Comparison of ENCODE assay signal across 21 cellular contexts in the genomic region with DNA sequence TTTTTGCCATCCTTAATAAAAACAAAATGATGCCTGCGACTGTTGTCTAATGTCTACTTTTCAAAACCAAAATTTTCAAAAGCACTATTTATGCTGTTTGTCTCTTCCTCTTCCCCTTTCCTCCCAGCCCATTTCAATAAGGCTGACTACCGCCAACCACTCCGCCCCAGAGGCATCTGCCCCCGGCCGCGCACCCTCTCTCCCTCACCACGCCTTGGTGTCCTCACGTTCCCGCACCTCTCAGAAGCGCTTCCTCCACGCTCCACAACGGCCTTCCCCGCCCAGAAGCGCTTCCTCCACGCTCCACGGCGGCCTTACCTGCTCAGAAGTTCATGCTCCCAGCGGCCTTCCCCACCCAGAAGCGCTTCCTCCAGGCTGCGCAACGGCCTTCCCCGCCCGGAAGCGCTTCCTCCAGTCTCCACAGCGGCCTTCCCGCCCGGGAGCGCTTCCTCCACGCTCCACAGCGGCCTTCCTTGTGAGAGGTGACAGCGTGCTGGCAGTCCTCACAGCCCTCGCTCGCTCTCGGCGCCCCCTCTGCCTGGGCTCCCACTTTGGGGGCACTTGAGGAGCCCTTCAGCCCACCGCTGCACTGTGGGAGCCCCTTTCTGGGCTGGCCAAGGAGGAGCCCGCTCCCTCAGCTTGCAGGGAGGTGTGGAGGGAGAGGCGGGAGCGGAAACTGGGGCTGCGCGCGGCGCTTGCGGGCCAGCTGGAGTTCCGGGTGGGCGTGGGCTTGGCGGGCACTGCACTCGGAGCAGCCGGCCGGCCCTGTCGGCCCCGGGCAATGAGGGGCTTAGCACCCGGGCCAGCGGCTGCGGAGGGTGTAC.
DNase-seq lines count a peak whose midpoint lies in the region; ATAC-seq, FAIRE-seq and TF ChIP-seq lines count a peak whose summit lies in the region.
"Had no signal": no experiment of that assay in that cellular context is flagged by ENCODE, and none has a peak within 500 bp of the region (broad histone marks: within the 10 kb centered on the region; RNA-seq: fewer than 3 reads in every experiment).

No MANE protein-coding gene starts in this region.

- H3K36me3 ChIP-seq in kidney (ENCODE audit: control insufficient read depth in 1 of 2, insufficient read depth in 2 of 2, low read length in 2 of 2) (no peaks in the 10 kb centered on the region), thyroid gland (no peaks in the 10 kb centered on the region)
- H3K36me3 ChIP-seq: adrenal gland, heart left ventricle, lower lobe of right lung had no signal

- H3K27ac ChIP-seq in kidney (ENCODE audit: low read depth in 2 of 2, low read length in 2 of 2) (no peak overlapping the region), thyroid gland (no peak overlapping the region)
- H3K27ac ChIP-seq: A549, adrenal gland, C4-2B, heart left ventricle, lower lobe of right lung had no signal

- POLR2A ChIA-PET in activated CD4-positive, alpha-beta memory T cell treated with anti-CD3 and anti-CD28 coated beads for 36 hours (lab: Charles Lee), result no interaction called here

- no peak for TF ChIP-seq POLR2A in thyroid gland (IDR thresholded peaks at IDR 0.05)

- H3K4me3 ChIP-seq in epithelial cell of esophagus (ENCODE audit: low read length), result peak overlapping the region; percentile 1
- H3K4me3 ChIP-seq in kidney (ENCODE audit: low read length in 2 of 2), result no peak overlapping the region
- no peak overlapping the region for H3K4me3 ChIP-seq in thyroid gland (replicated peaks in 1 of 3)
- H3K4me3 ChIP-seq: A549, adrenal gland, lower lobe of right lung had no signal

- DNase-seq in activated CD8-positive, alpha-beta memory T cell treated with anti-CD3 and anti-CD28 coated beads, Interleukin-2, amount 10 ng/mL, durations not matched to agents 7 days and 5 days, result no peak
- no peak for DNase-seq in activated CD8-positive, alpha-beta memory T cell treated with anti-CD3 and anti-CD28 coated beads, Interleukin-2, amount 50 U/mL, for 4 hours
- DNase-seq in activated CD4-positive, alpha-beta memory T cell treated with anti-CD3 and anti-CD28 coated beads for 36 hours, result no peak
- DNase-seq in epithelial cell of esophagus (ENCODE audit: low read depth) (peak; percentile 10), progenitor cell of endocrine pancreas (ENCODE audit: low spot score, unreplicated experiment) (no peak), kidney (no peak), ACHN (no peak), thyroid gland (no peak)
- DNase-seq: adrenal gland; caudate nucleus; effector CD4-positive, alpha-beta T cell; heart left ventricle; lower lobe of right lung; NCI-H1105 treated with DMSO at 0.1 percent for 48 hours; NCI-H2171 treated with DMSO at 0.1 percent for 48 hours; NCI-H69; stimulated activated CD8-positive, alpha-beta memory T cell treated with anti-CD3 and anti-CD28 coated beads, Interleukin-4, amount 100 ng/mL, for 48 hours had no signal

- no peaks in the 10 kb centered on the region for H3K27me3 Mint-ChIP-seq in activated CD8-positive, alpha-beta memory T cell treated with anti-CD3 and anti-CD28 coated beads, Interleukin-2, amount 10 ng/mL, durations not matched to agents 7 days and 5 days
- H3K27me3 Mint-ChIP-seq in activated CD4-positive, alpha-beta memory T cell treated with anti-CD3 and anti-CD28 coated beads for 36 hours, result no peaks in the 10 kb centered on the region
- no peaks in the 10 kb centered on the region for H3K27me3 Mint-ChIP-seq in progenitor cell of endocrine pancreas

- H3K9me3 ChIP-seq in kidney (ENCODE audit: control insufficient read depth in 1 of 2, low read length in 2 of 2), result no peaks in the 10 kb centered on the region
- no peaks in the 10 kb centered on the region for H3K9me3 ChIP-seq in thyroid gland
- H3K9me3 ChIP-seq: A549, adrenal gland, heart left ventricle, lower lobe of right lung had no signal

- ATAC-seq in activated CD8-positive, alpha-beta memory T cell treated with anti-CD3 and anti-CD28 coated beads, Interleukin-2, amount 10 ng/mL, durations not matched to agents 7 days and 5 days, result peak; percentile 42
- ATAC-seq: A549, heart left ventricle, lower lobe of right lung had no signal

- H3K4me1 Mint-ChIP-seq in activated CD8-positive, alpha-beta memory T cell treated with anti-CD3 and anti-CD28 coated beads, Interleukin-2, amount 10 ng/mL, durations not matched to agents 7 days and 5 days, result no peaks in the 10 kb centered on the region
- H3K4me1 Mint-ChIP-seq in activated CD4-positive, alpha-beta memory T cell treated with anti-CD3 and anti-CD28 coated beads for 36 hours (ENCODE audit: low read depth), result no peaks in the 10 kb centered on the region
- H3K4me1 Mint-ChIP-seq in progenitor cell of endocrine pancreas (ENCODE audit: low read depth), result no peaks in the 10 kb centered on the region

- in situ Hi-C loops in ACHN (cut with HindIII; ENCODE audit: low pct_ligation_motif_present, low pct_unique_long_range_greater_than_20kb, low sequenced_read_pairs), result no loop called here

- no peak for TF ChIP-seq CTCF in epithelial cell of esophagus (IDR thresholded peaks at IDR 0.05; ENCODE audit: insufficient read depth, low read depth, low read length, missing control alignments)
- TF ChIP-seq CTCF in progenitor cell of endocrine pancreas (IDR thresholded peaks at IDR 0.05; ENCODE audit: unreplicated experiment), result no peak
- no peak for TF ChIP-seq CTCF in kidney (IDR thresholded peaks at IDR 0.05; ENCODE audit: borderline replicate concordance, extremely low read depth, insufficient read depth)
- TF ChIP-seq CTCF in thyroid gland (IDR thresholded peaks at IDR 0.05), result no peak

- peak overlapping the region; percentile 72 for H3K4me3 Mint-ChIP-seq in activated CD8-positive, alpha-beta memory T cell treated with anti-CD3 and anti-CD28 coated beads, Interleukin-2, amount 10 ng/mL, durations not matched to agents 7 days and 5 days
- peak overlapping the region; percentile 50 for H3K4me3 Mint-ChIP-seq in activated CD4-positive, alpha-beta memory T cell treated with anti-CD3 and anti-CD28 coated beads for 36 hours
- H3K4me3 Mint-ChIP-seq in progenitor cell of endocrine pancreas (ENCODE audit: low read depth), result peak overlapping the region; percentile 72

- H3K9ac ChIP-seq in kidney (ENCODE audit: low read length in 2 of 2), result no peak overlapping the region

- H3K36me3 Mint-ChIP-seq in activated CD8-positive, alpha-beta memory T cell treated with anti-CD3 and anti-CD28 coated beads, Interleukin-2, amount 10 ng/mL, durations not matched to agents 7 days and 5 days, result no peaks in the 10 kb centered on the region
- H3K36me3 Mint-ChIP-seq in activated CD4-positive, alpha-beta memory T cell treated with anti-CD3 and anti-CD28 coated beads for 36 hours, result no peaks in the 10 kb centered on the region
- no peaks in the 10 kb centered on the region for H3K36me3 Mint-ChIP-seq in progenitor cell of endocrine pancreas (ENCODE audit: insufficient read depth)

- intact Hi-C loops in activated CD4-positive, alpha-beta memory T cell treated with anti-CD3 and anti-CD28 coated beads for 36 hours (cut with micrococcal nuclease), result no loop called here
- intact Hi-C loops in kidney (cut with DNase I), result no loop called here
- intact Hi-C loops in thyroid gland (cut with DNase I), result no loop called here

- peak overlapping the region; percentile 59 for H3K27ac Mint-ChIP-seq in activated CD8-positive, alpha-beta memory T cell treated with anti-CD3 and anti-CD28 coated beads, Interleukin-2, amount 10 ng/mL, durations not matched to agents 7 days and 5 days
- no peak overlapping the region for H3K27ac Mint-ChIP-seq in activated CD4-positive, alpha-beta memory T cell treated with anti-CD3 and anti-CD28 coated beads for 36 hours
- H3K27ac Mint-ChIP-seq in progenitor cell of endocrine pancreas, result peak overlapping the region; percentile 15

- FAIRE-seq in kidney (lab: Jason Lieb, UNC), result no peak
- FAIRE-seq: A549, GM12891, HTR-8/SVneo had no signal

- H3K9me3 Mint-ChIP-seq in activated CD8-positive, alpha-beta memory T cell treated with anti-CD3 and anti-CD28 coated beads, Interleukin-2, amount 10 ng/mL, durations not matched to agents 7 days and 5 days (ENCODE audit: low read depth), result peaks cover 9% of the 10 kb centered on the region
- H3K9me3 Mint-ChIP-seq in activated CD4-positive, alpha-beta memory T cell treated with anti-CD3 and anti-CD28 coated beads for 36 hours, result peaks cover 16% of the 10 kb centered on the region
- H3K9me3 Mint-ChIP-seq in progenitor cell of endocrine pancreas (ENCODE audit: low read depth), result peaks cover 3% of the 10 kb centered on the region

- H3K4me1 ChIP-seq in kidney (ENCODE audit: control insufficient read depth in 1 of 2, insufficient read depth in 1 of 2, low read depth in 1 of 2, low read length in 2 of 2), result no peaks in the 10 kb centered on the region
- no peaks in the 10 kb centered on the region for H3K4me1 ChIP-seq in thyroid gland
- H3K4me1 ChIP-seq: A549, adrenal gland, heart left ventricle, lower lobe of right lung had no signal

- no peaks in the 10 kb centered on the region for H3K27me3 ChIP-seq in thyroid gland
- H3K27me3 ChIP-seq: adrenal gland, heart left ventricle had no signal

- CTCF ChIA-PET in activated CD8-positive, alpha-beta memory T cell treated with anti-CD3 and anti-CD28 coated beads, Interleukin-2, amount 10 ng/mL, durations not matched to agents 7 days and 5 days (lab: Charles Lee), result no interaction called here
- CTCF ChIA-PET in activated CD4-positive, alpha-beta memory T cell treated with anti-CD3 and anti-CD28 coated beads for 36 hours (lab: Charles Lee), result no interaction called here

- WGBS in thyroid gland, 2 donors, result 88 to 93% methylated on average over 45 to 48 of the region's 55 CpGs
